In the genomic region with DNA sequence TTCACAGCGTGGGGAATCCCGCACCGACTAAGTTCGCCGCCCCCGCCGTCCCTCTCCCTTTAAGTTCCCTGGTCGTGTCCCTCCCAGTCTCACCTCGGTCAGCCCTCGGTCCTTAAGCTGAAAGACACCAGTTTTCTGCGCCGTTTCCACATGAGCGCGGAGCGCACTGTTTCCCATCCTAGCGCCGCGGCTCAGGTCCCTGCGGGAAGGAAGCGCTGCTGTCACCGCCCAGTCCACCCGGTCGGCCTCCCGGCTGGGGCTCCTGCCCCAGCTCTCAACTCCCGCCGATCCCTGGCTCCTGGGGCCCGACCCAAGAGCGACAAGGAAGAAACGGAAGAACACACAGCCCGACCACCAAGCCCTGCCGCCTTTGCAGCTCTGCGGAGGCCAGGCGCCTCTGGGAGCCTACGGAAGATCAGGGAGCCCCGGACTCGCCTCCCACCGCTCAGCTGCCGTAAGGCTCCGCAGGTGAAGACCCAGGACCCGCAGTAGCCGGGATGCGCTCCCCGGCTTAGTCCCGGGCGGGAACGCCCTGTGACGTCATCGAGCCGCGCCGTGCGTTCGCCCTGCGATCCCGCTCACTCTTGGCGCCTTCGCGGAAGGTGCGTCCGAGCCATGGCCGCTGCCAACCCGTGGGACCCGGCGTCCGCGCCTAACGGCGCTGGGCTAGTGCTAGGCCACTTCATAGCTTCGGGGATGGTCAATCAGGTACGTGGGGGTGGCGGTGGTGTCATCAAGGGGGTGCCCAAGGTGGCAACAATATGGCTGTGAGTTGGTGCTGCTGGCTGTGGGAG, we compare ENCODE assay signal across 8 cellular contexts. TPM values are rescaled to one million over a fixed set of nuclear protein-coding genes. Genes with fewer than 3 reads are reported as not detected.
A peak's percentile ranks its signal among the peaks of the same experiment; 100 is the strongest.
DNase-seq lines count a peak whose midpoint lies in the region; ATAC-seq and TF ChIP-seq lines count a peak whose summit lies in the region.

Gene HAUS2, plus strand, starts transcription at position 581 of the 794 bp plus-strand sequence. Its CDS starts 35 bp downstream, at position 616.
Gene LRRC57, minus strand, starts transcription at position 536 of the 794 bp plus-strand sequence. Its CDS starts 359 bp downstream, at position 177.

- peaks cover 48% of the 10 kb centered on the region for H3K36me3 Mint-ChIP-seq in activated CD8-positive, alpha-beta T cell treated with anti-CD3 and anti-CD28 coated beads, Interleukin-2, amount 10 ng/mL, durations not matched to agents 7 days and 5 days (ENCODE audit: low read depth)

- H3K4me3 Mint-ChIP-seq in activated CD8-positive, alpha-beta T cell treated with anti-CD3 and anti-CD28 coated beads, Interleukin-2, amount 10 ng/mL, durations not matched to agents 7 days and 5 days, result peak within 1 kb of the TSS; percentile 89

- H3K4me2 ChIP-seq in BLaER1 treated with 17β-estradiol and CSF1 and Interleukin-3, amounts not matched to agents 10 nM and 100 nM, result peak within 1 kb of the TSS; percentile 78 to 92 (median 86)

- H3K27me3 Mint-ChIP-seq in activated CD8-positive, alpha-beta T cell treated with anti-CD3 and anti-CD28 coated beads, Interleukin-2, amount 10 ng/mL, durations not matched to agents 7 days and 5 days (ENCODE audit: low read depth), result no peaks in the 10 kb centered on the region

- no peaks in the 10 kb centered on the region for H3K27me3 ChIP-seq in BLaER1 treated with 17β-estradiol and CSF1 and Interleukin-3, amounts not matched to agents 10 nM and 100 nM
- no peaks in the 10 kb centered on the region for H3K27me3 ChIP-seq in lung (ENCODE audit: control insufficient read depth, insufficient read depth)

- peak within 1 kb of the TSS; percentile 62 to 93 (median 89) for H3K27ac ChIP-seq in BLaER1 treated with 17β-estradiol and CSF1 and Interleukin-3, amounts not matched to agents 10 nM and 100 nM
- peak within 1 kb of the TSS; percentile 89 to 92 for H3K27ac ChIP-seq in lung (ENCODE audit: low read depth in 1 of 2, low read length in 1 of 2)

- H4K20me1 ChIP-seq in BLaER1 treated with 17β-estradiol and CSF1 and Interleukin-3, amounts not matched to agents 10 nM and 100 nM, result peaks cover 0 to 36% (median 6%) of the 10 kb centered on the region in 11 experiments; a peak in 12 of 22 replicates

- peak within 1 kb of the TSS; percentile 84 to 94 (median 91) for H3K9ac ChIP-seq in BLaER1 treated with 17β-estradiol and CSF1 and Interleukin-3, amounts not matched to agents 10 nM and 100 nM

- peak within 1 kb of the TSS; percentile 93 for H3K27ac Mint-ChIP-seq in activated CD8-positive, alpha-beta T cell treated with anti-CD3 and anti-CD28 coated beads, Interleukin-2, amount 10 ng/mL, durations not matched to agents 7 days and 5 days

- no peaks in the 10 kb centered on the region for H3K9me3 Mint-ChIP-seq in activated CD8-positive, alpha-beta T cell treated with anti-CD3 and anti-CD28 coated beads, Interleukin-2, amount 10 ng/mL, durations not matched to agents 7 days and 5 days (ENCODE audit: insufficient read depth)

- CTCF ChIA-PET in activated CD8-positive, alpha-beta T cell treated with anti-CD3 and anti-CD28 coated beads, Interleukin-2, amount 10 ng/mL, durations not matched to agents 7 days and 5 days (lab: Charles Lee), result interaction anchor here (1.1 to 3.1 kb wide), 7 partner anchors 10 to 378 kb away, joined by 3 to 8 read pairs (median 5); partner anchors contain the start of gene ZNF106

- no peaks in the 10 kb centered on the region for H3K9me3 ChIP-seq in BLaER1 treated with 17β-estradiol and CSF1 and Interleukin-3, amounts not matched to agents 10 nM and 100 nM (replicated peaks in 1 of 11)
- H3K9me3 ChIP-seq in lung (ENCODE audit: control insufficient read depth in 2 of 2, insufficient read depth in 1 of 2, low read length in 1 of 2), result no peaks in the 10 kb centered on the region

- H3K4me1 Mint-ChIP-seq in activated CD8-positive, alpha-beta T cell treated with anti-CD3 and anti-CD28 coated beads, Interleukin-2, amount 10 ng/mL, durations not matched to agents 7 days and 5 days (ENCODE audit: low read depth), result peaks cover 53% of the 10 kb centered on the region

- 0 to 1% methylated on average over 71 of the region's 71 CpGs for WGBS in lung, 2 donors

- peaks cover 32 to 61% (median 51%) of the 10 kb centered on the region in 10 experiments for H3K4me1 ChIP-seq in BLaER1 treated with 17β-estradiol and CSF1 and Interleukin-3, amounts not matched to agents 10 nM and 100 nM
- H3K4me1 ChIP-seq in lung (ENCODE audit: control insufficient read depth in 2 of 2, insufficient read depth in 2 of 2, low read length in 2 of 2), result peaks cover 4 to 5% of the 10 kb centered on the region in 2 donors

- ATAC-seq in GM19328 (IDR thresholded peaks at IDR 0.05; ENCODE audit: unreplicated experiment), result peak; percentile 73
- ATAC-seq in HG03520 (IDR thresholded peaks at IDR 0.05; ENCODE audit: unreplicated experiment), result peak; percentile 71
- ATAC-seq in activated CD8-positive, alpha-beta T cell treated with anti-CD3 and anti-CD28 coated beads, Interleukin-2, amount 10 ng/mL, durations not matched to agents 7 days and 5 days, result peak; percentile 95
- peak; percentile 91 for ATAC-seq in lung (ENCODE audit: insufficient read depth, low FRiP score)

- POLR2A ChIA-PET in activated CD8-positive, alpha-beta T cell treated with anti-CD3 and anti-CD28 coated beads, Interleukin-2, amount 10 ng/mL, durations not matched to agents 7 days and 5 days (lab: Charles Lee), result interaction anchor here (0.6 to 3.3 kb wide), 15 partner anchors 10 to 189 kb away, joined by 3 to 16 read pairs (median 4); partner anchors contain the start of genes CDAN1, SNAP23, STARD9 and ZNF106

- peaks cover 12 to 64% (median 40%) of the 10 kb centered on the region in 11 experiments for H3K36me3 ChIP-seq in BLaER1 treated with 17β-estradiol and CSF1 and Interleukin-3, amounts not matched to agents 10 nM and 100 nM
- peaks cover 7 to 10% of the 10 kb centered on the region in 2 donors for H3K36me3 ChIP-seq in lung (ENCODE audit: control insufficient read depth in 2 of 2, insufficient read depth in 2 of 2, low read length in 2 of 2)

- peak within 1 kb of the TSS; percentile 85 to 96 (median 90) for H3K4me3 ChIP-seq in BLaER1 treated with 17β-estradiol and CSF1 and Interleukin-3, amounts not matched to agents 10 nM and 100 nM
- peak within 1 kb of the TSS; percentile 63 for H3K4me3 ChIP-seq in lung

- DNase-seq in NCI-H82 (lab: John Stamatoyannopoulos, UW) (peak; percentile 93), lung (ENCODE audit: low spot score) (peak; percentile 88)
- DNase-seq in activated CD8-positive, alpha-beta T cell treated with anti-CD3 and anti-CD28 coated beads, Interleukin-2, amount 10 ng/mL, durations not matched to agents 7 days and 5 days, result peak; percentile 88
- DNase-seq in effector CD4-positive, alpha-beta T cell, result peak; percentile 87
- peak; percentile 76 to 89 (median 78) for DNase-seq in stimulated activated CD4-positive, alpha-beta T cell treated with anti-CD3 and anti-CD28 coated beads, TNF-alpha, amount 100 ng/mL, for 24 hours (ENCODE audit: low read depth in 3 of 3)

- TF ChIP-seq CTCF in lung (IDR thresholded peaks at IDR 0.05; ENCODE audit: control extremely low read depth, extremely low read depth), result no peak

RNA-seq across cellular contexts. Expression of gene HAUS2, which starts in this region (rescaled TPM):
- total RNA-seq in activated CD8-positive, alpha-beta T cell treated with anti-CD3 and anti-CD28 coated beads, Interleukin-2, amount 10 ng/mL, durations not matched to agents 7 days and 5 days, result 10 to 100 TPM; 42.2 to 44.7 TPM
- total RNA-seq in lung, result 10 to 100 TPM; 19.4 to 32.3 TPM
- 10 to 100 TPM; 12.9 to 13.5 TPM for polyA plus RNA-seq in lung

RNA-seq across cellular contexts. Expression of gene LRRC57, which starts in this region (rescaled TPM):
- 10 to 100 TPM; 28.2 to 30.4 TPM for total RNA-seq in activated CD8-positive, alpha-beta T cell treated with anti-CD3 and anti-CD28 coated beads, Interleukin-2, amount 10 ng/mL, durations not matched to agents 7 days and 5 days
- total RNA-seq in lung, result 10 to 100 TPM; 27.3 to 31.9 TPM
- polyA plus RNA-seq in lung, result 10 to 100 TPM in 1 of 2 donors, 1 to 10 TPM in 1; 6.9 to 10.9 TPM

Comparison
In these comparisons a context has a peak if more than half of its experiments do, and no peak if none do; other contexts are left out.
1. Peak in every context shown above with its lines: DNase-seq, ATAC-seq, H3K4me3 ChIP-seq and H3K27ac ChIP-seq.